In the genomic region with DNA sequence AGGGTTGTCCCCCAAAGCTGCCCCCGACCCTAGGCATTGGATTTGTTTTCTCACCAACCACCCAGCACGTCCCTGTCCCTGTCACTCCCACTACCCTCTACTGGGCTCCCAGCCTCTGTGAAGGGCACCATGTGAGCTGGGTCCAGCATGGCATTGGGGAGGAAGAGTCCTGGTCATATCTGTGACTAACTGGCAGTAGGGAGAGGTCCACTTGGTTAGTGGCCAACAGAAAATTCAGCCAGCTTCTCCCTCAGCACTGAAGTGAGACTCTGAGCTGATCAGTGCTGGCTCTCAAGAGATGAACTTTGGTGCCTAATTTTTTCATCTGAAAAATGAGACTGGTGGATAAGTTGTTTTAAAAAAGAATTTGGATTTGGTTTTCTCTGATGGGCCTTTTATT, we compare ENCODE assay signal across 27 cellular contexts. TPM values are rescaled to one million over a fixed set of nuclear protein-coding genes. Genes with fewer than 3 reads are reported as not detected.
"Had no signal": no experiment of that assay in that cellular context is flagged by ENCODE, and none has a peak within 500 bp of the region (broad histone marks: within the 10 kb centered on the region; RNA-seq: fewer than 3 reads in every experiment).

No MANE protein-coding gene starts in this region.

- H3K27me3 ChIP-seq: adrenal gland, body of pancreas, heart left ventricle, pancreas, testis, transverse colon had no signal

- H3K4me3 ChIP-seq: adrenal gland, body of pancreas, heart left ventricle, pancreas, prostate gland, testis, transverse colon had no signal

- DNase-seq: activated CD4-positive, alpha-beta T cell treated with anti-CD3 and anti-CD28 coated beads for 36 hours; activated CD4-positive, alpha-beta T cell treated with anti-CD3 and anti-CD28 coated beads, Interleukin-2, amount 50 U/mL, for 4 hours; activated CD4-positive, CD25-positive, alpha-beta regulatory T cell; activated effector memory CD4-positive, alpha-beta T cell treated with Interleukin-2 at 50 U/mL for 16 hours; activated naive CD4-positive, alpha-beta T cell treated with anti-CD3 and anti-CD28 coated beads for 36 hours; activated naive CD8-positive, alpha-beta T cell treated with anti-CD3 and anti-CD28 coated beads for 36 hours; body of pancreas; effector CD8-positive, alpha-beta T cell; foreskin fibroblast; heart left ventricle; hypothalamus; immature natural killer cell; kidney; left colon; mammary epithelial cell; naive thymus-derived CD8-positive, alpha-beta T cell; nucleus accumbens; pancreas; retina; stimulated activated naive CD4-positive, alpha-beta T cell treated with Interleukin-2 at 50 U/mL for 16 hours; testis; transverse colon had no signal

- H3K4me1 ChIP-seq: adrenal gland, body of pancreas, heart left ventricle, pancreas, prostate gland, testis, transverse colon had no signal

- H3K9me3 ChIP-seq: adrenal gland, body of pancreas, heart left ventricle, pancreas, prostate gland, testis, transverse colon had no signal

- H3K36me3 ChIP-seq: heart left ventricle, pancreas, prostate gland had no signal

- H3K27ac ChIP-seq: adrenal gland, body of pancreas, epithelial cell of prostate, heart left ventricle, pancreas, prostate gland, testis, transverse colon had no signal

- FAIRE-seq: colon, endometrium, kidney, pancreas had no signal

RNA-seq across cellular contexts. Expression of a gene that starts 11.3 kb away (rescaled TPM):
- total RNA-seq: naive thymus-derived CD8-positive, alpha-beta T cell had no signal
- polyA plus RNA-seq: naive thymus-derived CD8-positive, alpha-beta T cell had no signal
